In the genomic region with DNA sequence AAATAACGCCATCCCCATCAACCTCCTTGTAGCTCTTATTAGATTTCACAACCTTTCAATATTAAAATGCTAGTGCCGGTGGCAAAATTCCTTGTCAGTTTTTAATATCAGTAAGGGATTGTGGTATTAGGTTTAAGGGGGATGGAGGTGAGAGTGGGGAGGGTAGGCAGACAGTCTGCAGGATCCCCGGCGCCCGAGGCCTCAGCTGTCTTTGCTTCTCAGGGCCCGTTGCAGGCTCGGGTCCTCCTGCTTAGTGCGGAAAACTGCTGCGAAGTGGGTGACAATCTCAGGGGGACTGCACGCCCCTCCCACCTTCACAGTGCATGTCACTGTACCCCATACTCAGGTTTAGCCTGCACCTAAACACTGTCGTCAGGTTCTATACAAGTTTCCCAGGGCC, we compare ENCODE assay signal across 1 cellular context.
TF ChIP-seq lines count a peak whose summit lies in the region.

No MANE protein-coding gene starts in this region.

TF ChIP-seq in H1, 55 proteins besides CTCF, POLR2A, EP300 and RAD21:
- TF ChIP-seq EGR1 (IDR thresholded peaks at IDR 0.05; ENCODE audit: borderline replicate concordance, low read depth, low read length) (no peak), KDM5A (IDR thresholded peaks at IDR 0.05; ENCODE audit: low read length) (no peak), FOSL1 (IDR thresholded peaks at IDR 0.05; ENCODE audit: insufficient read depth, low read depth, low read length) (no peak), KDM1A (IDR thresholded peaks at IDR 0.05; ENCODE audit: borderline replicate concordance, low read length) (no peak), TAF1 (IDR thresholded peaks at IDR 0.05; ENCODE audit: low read depth, low read length) (no peak), ASH2L (IDR thresholded peaks at IDR 0.05; ENCODE audit: low read length) (no peak), HDAC2 (IDR thresholded peaks at IDR 0.05; ENCODE audit: borderline replicate concordance in 1 of 2, low read depth in 2 of 2, low read length in 2 of 2) (no peak), CHD1 (IDR thresholded peaks at IDR 0.05; ENCODE audit: low read depth, low read length) (no peak), SIN3A (conservative IDR thresholded peaks at IDR 0.05 in 1 of 2, IDR thresholded peaks at IDR 0.05 in 1 of 2; ENCODE audit: low read depth in 1 of 2, low read length in 2 of 2) (no peak)
- TF ChIP-seq, protein P1, sequence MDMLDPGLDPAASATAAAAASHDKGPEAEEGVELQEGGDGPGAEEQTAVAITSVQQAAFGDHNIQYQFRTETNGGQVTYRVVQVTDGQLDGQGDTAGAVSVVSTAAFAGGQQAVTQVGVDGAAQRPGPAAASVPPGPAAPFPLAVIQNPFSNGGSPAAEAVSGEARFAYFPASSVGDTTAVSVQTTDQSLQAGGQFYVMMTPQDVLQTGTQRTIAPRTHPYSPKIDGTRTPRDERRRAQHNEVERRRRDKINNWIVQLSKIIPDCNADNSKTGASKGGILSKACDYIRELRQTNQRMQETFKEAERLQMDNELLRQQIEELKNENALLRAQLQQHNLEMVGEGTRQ (IDR thresholded peaks at IDR 0.05; ENCODE audit: low read length), result no peak
